In genomic region chr22:49853981-49854791, GRCh38 we compare ENCODE assay signal across 7 cellular contexts. TPM values are rescaled to one million over a fixed set of nuclear protein-coding genes. Genes with fewer than 3 reads are reported as not detected.
DNase-seq lines count a peak whose midpoint lies in the region; ATAC-seq and TF ChIP-seq lines count a peak whose summit lies in the region.

No MANE protein-coding gene starts in this region.

- peak overlapping the region; percentile 80 for H3K27ac Mint-ChIP-seq in activated CD4-positive, alpha-beta memory T cell treated with anti-CD3 and anti-CD28 coated beads for 36 hours

- H3K9me3 Mint-ChIP-seq in activated CD4-positive, alpha-beta memory T cell treated with anti-CD3 and anti-CD28 coated beads for 36 hours = no peaks in the 10 kb centered on the region

- intact Hi-C loops in activated CD4-positive, alpha-beta memory T cell treated with anti-CD3 and anti-CD28 coated beads for 36 hours (cut with micrococcal nuclease) = loop anchor here (1.0 to 5.0 kb wide), 4 partner anchors 15 to 108 kb away; partner anchors contain the start of gene PIM3

- CTCF ChIA-PET in activated CD4-positive, alpha-beta memory T cell treated with anti-CD3 and anti-CD28 coated beads for 36 hours (lab: Charles Lee) = interaction anchor here (0.9 to 1.1 kb wide), 2 partner anchors 29 to 33 kb away, joined by 3 to 6 read pairs; no protein-coding TSS in a partner anchor

- peaks cover 3% of the 10 kb centered on the region for H3K27me3 Mint-ChIP-seq in activated CD4-positive, alpha-beta memory T cell treated with anti-CD3 and anti-CD28 coated beads for 36 hours

- no peak for TF ChIP-seq CTCF in GM10266 (IDR thresholded peaks at IDR 0.05; ENCODE audit: control insufficient read depth, insufficient read depth, low read depth, missing control alignments)
- no peak for TF ChIP-seq CTCF in fibroblast of the aortic adventitia (IDR thresholded peaks at IDR 0.05; ENCODE audit: insufficient read depth, low read length)
- TF ChIP-seq CTCF in omental fat pad (IDR thresholded peaks at IDR 0.05) = no peak

- peaks cover 44% of the 10 kb centered on the region for H3K4me1 Mint-ChIP-seq in activated CD4-positive, alpha-beta memory T cell treated with anti-CD3 and anti-CD28 coated beads for 36 hours (ENCODE audit: low read depth)

- peaks cover 3% of the 10 kb centered on the region for H3K36me3 Mint-ChIP-seq in activated CD4-positive, alpha-beta memory T cell treated with anti-CD3 and anti-CD28 coated beads for 36 hours

- H3K4me3 ChIP-seq in fibroblast of the aortic adventitia (ENCODE audit: low read depth, low read length) = peak overlapping the region; percentile 86

- H3K4me3 Mint-ChIP-seq in activated CD4-positive, alpha-beta memory T cell treated with anti-CD3 and anti-CD28 coated beads for 36 hours = peak overlapping the region; percentile 86

- POLR2A ChIA-PET in activated CD4-positive, alpha-beta memory T cell treated with anti-CD3 and anti-CD28 coated beads for 36 hours (lab: Charles Lee) = interaction anchor here (0.6 to 1.6 kb wide), 4 partner anchors 14 to 64 kb away, joined by 3 to 9 read pairs (median 4); partner anchors contain the start of genes ALG12 and CRELD2

- DNase-seq in GM10266 (ENCODE audit: extremely low spot score) = peak; percentile 54
- DNase-seq in HT1080 (ENCODE audit: low read depth) = peak; percentile 21
- DNase-seq in activated CD4-positive, alpha-beta memory T cell treated with anti-CD3 and anti-CD28 coated beads for 36 hours = peak; percentile 43
- DNase-seq in fibroblast of the aortic adventitia (ENCODE audit: low read depth) = peak; percentile 23
- no peak for DNase-seq in omental fat pad (ENCODE audit: low spot score)
- no peak for DNase-seq in NCI-H2081 (lab: John Stamatoyannopoulos, UW)

- ATAC-seq in GM21360 (IDR thresholded peaks at IDR 0.05; ENCODE audit: unreplicated experiment) = peak; percentile 24
- peak; percentile 13 for ATAC-seq in omental fat pad (ENCODE audit: low FRiP score)

RNA-seq across cellular contexts. Expression of gene ZBED4, which starts 0.5 kb away (rescaled TPM):
- total RNA-seq in HT1080 (2014; rRNA removed; shearing (Covaris generic)) = 11.9 and 15.1 TPM in 2 replicates
- polyA plus RNA-seq in HT1080 (2015; cell fraction: cytosol; rRNA removed) = 13.5 and 14.4 TPM in 2 replicates
- 11.4 and 12.1 TPM in 2 replicates for polyA plus RNA-seq in HT1080 (2015; cell fraction: nucleus; rRNA removed)
- 10 to 100 TPM; 18.4 TPM for total RNA-seq in activated CD4-positive, alpha-beta memory T cell treated with anti-CD3 and anti-CD28 coated beads for 36 hours
- total RNA-seq in fibroblast of the aortic adventitia (ENCODE audit: low replicate concordance) = 5.3 and 8.3 TPM in 2 replicates
- total RNA-seq in omental fat pad = 10 to 100 TPM; 10.0 to 21.6 (median 11.4) TPM

RNA-seq across cellular contexts. Expression of gene BRD1, which starts 26.5 kb away (rescaled TPM):
- total RNA-seq in HT1080 (2014; rRNA removed; shearing (Covaris generic)) = 11.6 and 14.4 TPM in 2 replicates
- 11.7 and 13.1 TPM in 2 replicates for polyA plus RNA-seq in HT1080 (2015; cell fraction: cytosol; rRNA removed)
- polyA plus RNA-seq in HT1080 (2015; cell fraction: nucleus; rRNA removed) = 24.7 and 28.7 TPM in 2 replicates
- 10 to 100 TPM; 27.5 to 30.2 TPM for total RNA-seq in activated CD4-positive, alpha-beta memory T cell treated with anti-CD3 and anti-CD28 coated beads for 36 hours
- 14.6 and 58.5 TPM in 2 replicates for total RNA-seq in fibroblast of the aortic adventitia (ENCODE audit: low replicate concordance)
- total RNA-seq in omental fat pad = 10 to 100 TPM; 21.0 to 57.3 (median 33.8) TPM

Comparison
In these comparisons a context has a peak if more than half of its experiments do, and no peak if none do; other contexts are left out.
1. DNase-seq: peak in GM10266 (single experiment), HT1080 (single experiment), activated CD4-positive, alpha-beta memory T cell treated with anti-CD3 and anti-CD28 coated beads for 36 hours (single experiment) and fibroblast of the aortic adventitia (single experiment); none in omental fat pad (single experiment) and NCI-H2081 (0 of 2).